ENCODE assay signal across 8 cellular contexts in the genomic region with DNA sequence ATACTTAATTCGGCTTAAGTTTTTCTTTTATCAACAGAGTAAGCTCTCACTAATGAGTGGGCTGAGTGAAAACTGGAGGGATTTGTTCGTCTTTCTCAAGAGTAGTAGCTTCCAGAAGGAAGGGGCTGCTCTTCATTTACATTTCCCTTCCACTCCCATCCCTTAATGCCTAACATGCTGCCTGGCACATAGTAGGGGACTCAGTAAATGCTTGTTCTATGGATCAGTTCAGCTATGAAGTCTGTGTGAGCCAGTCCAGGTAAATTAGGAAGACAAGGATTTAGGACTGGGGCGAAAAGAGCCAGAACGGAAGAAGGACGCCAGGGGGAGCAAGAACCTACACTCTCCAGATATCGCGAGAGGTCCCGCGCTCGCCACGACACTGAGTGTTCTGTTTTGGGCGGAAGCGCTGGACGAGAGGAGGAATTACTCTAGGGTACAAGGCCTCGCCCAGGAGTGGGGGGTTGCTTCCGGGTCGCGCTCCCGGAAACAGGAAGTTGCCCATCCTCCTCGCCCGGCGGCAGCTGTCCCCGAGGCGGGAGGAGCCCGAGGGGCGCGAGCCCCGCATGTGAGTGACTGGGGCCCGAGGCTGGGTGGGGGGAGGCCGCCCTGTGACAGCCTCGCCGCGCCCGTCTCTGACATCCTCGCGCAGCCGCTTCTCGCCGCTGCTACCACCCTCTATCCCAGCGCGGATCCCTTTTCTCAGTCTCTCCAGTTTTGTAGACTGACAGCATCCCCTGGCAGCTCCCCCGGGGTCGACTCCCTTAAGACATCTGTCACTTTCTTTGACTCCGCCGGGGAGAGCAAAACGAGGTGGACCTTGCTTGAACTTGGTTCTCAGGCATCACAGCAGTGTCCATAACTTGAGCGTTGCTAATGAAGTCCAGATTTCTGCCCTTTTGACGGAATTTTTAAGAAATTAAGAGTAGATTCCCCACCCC. TPM values are rescaled to one million over a fixed set of nuclear protein-coding genes. Genes with fewer than 3 reads are reported as not detected.
DNase-seq lines count a peak whose midpoint lies in the region; ATAC-seq lines count a peak whose summit lies in the region.

A gene with protein sequence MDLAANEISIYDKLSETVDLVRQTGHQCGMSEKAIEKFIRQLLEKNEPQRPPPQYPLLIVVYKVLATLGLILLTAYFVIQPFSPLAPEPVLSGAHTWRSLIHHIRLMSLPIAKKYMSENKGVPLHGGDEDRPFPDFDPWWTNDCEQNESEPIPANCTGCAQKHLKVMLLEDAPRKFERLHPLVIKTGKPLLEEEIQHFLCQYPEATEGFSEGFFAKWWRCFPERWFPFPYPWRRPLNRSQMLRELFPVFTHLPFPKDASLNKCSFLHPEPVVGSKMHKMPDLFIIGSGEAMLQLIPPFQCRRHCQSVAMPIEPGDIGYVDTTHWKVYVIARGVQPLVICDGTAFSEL (plus strand): TSS at position 492 of the 941 bp plus-strand sequence. CDS start 13,493 bp downstream, outside the sequence.

- peak; percentile 97 for DNase-seq in DMS53 (lab: John Stamatoyannopoulos, UW)
- peak; percentile 99 for DNase-seq in OCI-M1 (lab: John Stamatoyannopoulos, UW)
- DNase-seq in activated T-cell treated with anti-CD3 and anti-CD28 coated beads for 24 hours (ENCODE audit: low read depth), result peak; percentile 96
- peak; percentile 82 for DNase-seq in epidermal melanocyte (ENCODE audit: insufficient read length, low spot score)
- peak; percentile 94 for DNase-seq in stimulated activated CD8-positive, alpha-beta memory T cell treated with anti-CD3 and anti-CD28 coated beads, Interleukin-4, amount 100 ng/mL, for 1 hour (ENCODE audit: low read depth in 2 of 2, low spot score in 1 of 2)

- peak; percentile 99 for ATAC-seq in GM21529 (IDR thresholded peaks at IDR 0.05; ENCODE audit: unreplicated experiment)

- peaks cover 16 to 26% (median 26%) of the 10 kb centered on the region in 3 donors for H3K4me1 Mint-ChIP-seq in IgD-negative memory B cell

- H3K4me3 ChIP-seq in mononuclear cell (ENCODE audit: low read length), result peak within 1 kb of the TSS; percentile 96

- H3K4me1 ChIP-seq in mononuclear cell (ENCODE audit: insufficient read depth, low read length), result peaks cover 29% of the 10 kb centered on the region

- H3K27me3 ChIP-seq in mononuclear cell (ENCODE audit: insufficient read depth, low read length), result no peaks in the 10 kb centered on the region

- peak within 1 kb of the TSS; percentile 93 to 98 (median 94) for H3K27ac Mint-ChIP-seq in IgD-negative memory B cell

- H3K4me3 Mint-ChIP-seq in IgD-negative memory B cell, result peak within 1 kb of the TSS; percentile 84 to 96 (median 95)

- no peaks in the 10 kb centered on the region for H3K9me3 Mint-ChIP-seq in IgD-negative memory B cell

- peaks cover 3% of the 10 kb centered on the region for H3K36me3 Mint-ChIP-seq in IgD-negative memory B cell

- no peaks in the 10 kb centered on the region for H3K27me3 Mint-ChIP-seq in IgD-negative memory B cell

- H3K9me3 ChIP-seq in mononuclear cell (ENCODE audit: low read depth, low read length), result no peaks in the 10 kb centered on the region

RNA-seq across cellular contexts. Expression of the gene that starts here (rescaled TPM):
- polyA plus RNA-seq in IgD-negative memory B cell, result 29.9 TPM
- 25.8 TPM for total RNA-seq in mononuclear cell

Comparison
In these comparisons a context has a peak if more than half of its experiments do, and no peak if none do; other contexts are left out.
1. Peak in every context shown above with its lines: DNase-seq, ATAC-seq and H3K4me3 ChIP-seq.